9 cellular contexts compared by ENCODE assay signal in the genomic region with DNA sequence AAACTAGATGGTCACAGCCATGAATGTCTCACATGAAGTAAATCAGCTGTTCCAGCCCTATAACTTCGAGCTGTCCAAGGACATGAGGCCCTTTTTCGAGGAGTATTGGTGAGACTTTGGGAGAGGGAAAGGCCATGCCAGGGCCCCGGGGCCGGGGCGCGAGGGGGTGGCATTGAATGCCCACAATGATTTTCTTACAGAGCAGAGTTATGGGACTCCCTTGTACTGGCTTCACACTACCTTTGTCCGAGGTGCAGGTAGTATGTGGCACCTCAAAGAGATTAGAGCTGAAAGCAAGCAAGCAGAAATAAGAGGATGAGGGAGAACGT. TPM values are rescaled to one million over a fixed set of nuclear protein-coding genes. Genes with fewer than 3 reads are reported as not detected.
DNase-seq lines count a peak whose midpoint lies in the region; ATAC-seq and TF ChIP-seq lines count a peak whose summit lies in the region.
"Had no signal": no experiment of that assay in that cellular context is flagged by ENCODE, and none has a peak within 500 bp of the region (broad histone marks: within the 10 kb centered on the region; RNA-seq: fewer than 3 reads in every experiment).

No MANE protein-coding gene starts in this region.

- no peaks in the 10 kb centered on the region for H3K36me3 ChIP-seq in ACC112 (ENCODE audit: insufficient read depth, low read length)
- no peaks in the 10 kb centered on the region for H3K36me3 ChIP-seq in HUES64 (ENCODE audit: insufficient read depth, low read length)
- no peaks in the 10 kb centered on the region for H3K36me3 ChIP-seq in mammary epithelial cell (ENCODE audit: insufficient read depth, low read length)

- no peak for DNase-seq in mammary epithelial cell
- DNase-seq in natural killer cell = no peak
- DNase-seq in NCI-H146 (lab: John Stamatoyannopoulos, UW) = no peak
- no peak for DNase-seq in HuH-7.5 (ENCODE audit: low spot score)
- DNase-seq in NCI-H187 treated with DMSO at 0.1 percent for 48 hours (lab: John Stamatoyannopoulos, UW) = no peak
- DNase-seq in SKM-1 (lab: John Stamatoyannopoulos, UW; ENCODE audit: unreplicated experiment) = no peak

- ATAC-seq in natural killer cell = no peak

- peak overlapping the region; percentile 28 for H2AFZ ChIP-seq in ACC112 (ENCODE audit: low read length, unreplicated experiment)
- H2AFZ ChIP-seq in mammary epithelial cell (ENCODE audit: low read depth, low read length) = peak overlapping the region; percentile 99

- H3K27me3 ChIP-seq in ACC112 (ENCODE audit: insufficient read depth, low read length) (no peaks in the 10 kb centered on the region), HUES64 (ENCODE audit: insufficient read depth, low read length) (peaks cover 88% of the 10 kb centered on the region), mammary epithelial cell (ENCODE audit: insufficient read depth, low read length) (no peaks in the 10 kb centered on the region)

- H3K4me2 ChIP-seq in mammary epithelial cell (ENCODE audit: insufficient read depth, low read depth, low read length) = peak overlapping the region; percentile 88

- intact Hi-C loops in mammary epithelial cell (cut with micrococcal nuclease) (no loop called here), natural killer cell (cut with micrococcal nuclease) (loop anchor here (1.0 kb wide), 1 partner anchor 19 kb away; a partner anchor contains a TSS)

- 76% methylated on average over 8 of the region's 8 CpGs for WGBS in HUES64
- 61% methylated on average over 3 of the region's 8 CpGs for WGBS in mammary epithelial cell (ENCODE audit: low coverage, missing lambda C conversion rate)

- H3K79me2 ChIP-seq in ACC112 (ENCODE audit: control insufficient read depth, insufficient read depth, low read length, unreplicated experiment) (no peaks in the 10 kb centered on the region), mammary epithelial cell (ENCODE audit: insufficient read depth, low read length) (no peaks in the 10 kb centered on the region)

- no peak overlapping the region for H3K27ac ChIP-seq in ACC112 (ENCODE audit: low read depth, low read length)
- no peak overlapping the region for H3K27ac ChIP-seq in HUES64 (ENCODE audit: low read depth, low read length)
- no peak overlapping the region for H3K27ac ChIP-seq in mammary epithelial cell (ENCODE audit: insufficient read depth, low read depth, low read length)

- H3K9me3 ChIP-seq in HUES64 (ENCODE audit: insufficient read depth, low read depth, low read length) = no peaks in the 10 kb centered on the region
- H3K9me3 ChIP-seq in mammary epithelial cell (replicated peaks; ENCODE audit: insufficient read depth, low read length) = no peaks in the 10 kb centered on the region

- H3K4me1 ChIP-seq in ACC112 (ENCODE audit: control insufficient read depth, insufficient read depth, low read length, unreplicated experiment) (peaks cover 20% of the 10 kb centered on the region), HUES64 (ENCODE audit: insufficient read depth, low read length) (0 out of 2 replicates have a peak, but pooled peaks cover 4% of the 10 kb centered on the region), mammary epithelial cell (ENCODE audit: insufficient read depth, low read length) (peaks cover 32% of the 10 kb centered on the region)

- H3K9ac ChIP-seq in HUES64 (ENCODE audit: low read depth, low read length) (no peak overlapping the region), mammary epithelial cell (ENCODE audit: insufficient read depth, low read length) (no peak overlapping the region)

- H3K9me3 Mint-ChIP-seq in natural killer cell = no peaks in the 10 kb centered on the region

- no peaks in the 10 kb centered on the region for H3K36me3 Mint-ChIP-seq in natural killer cell

- dilution Hi-C loops in mammary epithelial cell (cut with HindIII; ENCODE audit: low sequenced_read_pairs) = loop anchor here (5.0 to 10.0 kb wide), 6 partner anchors 36 to 368 kb away; a partner anchor contains a TSS

- H3K4me1 Mint-ChIP-seq in natural killer cell = peaks cover 21 to 38% of the 10 kb centered on the region in 2 donors

- peak overlapping the region in 1 of 2 donors; percentile 63 for H3K27ac Mint-ChIP-seq in natural killer cell

- no TSS peak for BruUV-seq in mammary epithelial cell (replicated peaks; lab: Mats Ljungman, UMichigan)

- CTCF ChIA-PET in mammary epithelial cell (lab: Charles Lee; ENCODE audit: low non-redundant PET) = interaction anchor here (1.0 to 1.4 kb wide), 2 partner anchors 57 to 120 kb away, joined by 3 to 4 read pairs; no protein-coding TSS in a partner anchor

- H3K27me3 Mint-ChIP-seq in natural killer cell (ENCODE audit: low read depth in 2 of 2) = peaks cover 10 to 37% of the 10 kb centered on the region in 2 donors

- H3K4me3 ChIP-seq in ACC112 (ENCODE audit: low read depth, low read length) (peak overlapping the region; percentile 63), HUES64 (ENCODE audit: low read length) (peak overlapping the region; percentile 14; the same call in 1 of the 2 replicates), mammary epithelial cell (replicated peaks in 1 of 3; ENCODE audit: insufficient read depth in 1 of 3, low read depth in 2 of 3, low read length in 3 of 3) (peak overlapping the region in 2 of 3 experiments; percentile 18 to 36)

- no peaks in the 10 kb centered on the region for H4K20me1 ChIP-seq in mammary epithelial cell (ENCODE audit: insufficient read depth, low read length)

- in situ Hi-C loops in mammary epithelial cell (cut with MboI; ENCODE audit: low sequenced_read_pairs in 2 of 2) = loop anchor here (5.0 to 25.0 kb wide), 3 partner anchors 59 to 361 kb away; no protein-coding TSS in a partner anchor

- peak overlapping the region; percentile 69 for H3K4me3 Mint-ChIP-seq in natural killer cell

- no peak for TF ChIP-seq CTCF in mammary epithelial cell (conservative IDR thresholded peaks at IDR 0.05 in 1 of 2, IDR thresholded peaks at IDR 0.05 in 1 of 2; ENCODE audit: extremely low read depth in 1 of 2, insufficient read depth in 1 of 2, low read depth in 1 of 2, low read length in 2 of 2)
- no peak for TF ChIP-seq CTCF in natural killer cell (IDR thresholded peaks at IDR 0.05)

RNA-seq across cellular contexts. Expression of a gene that starts 0.4 kb away (rescaled TPM):
- polyA plus RNA-seq in HUES64 (2013, experiment 1 of 2) = not detected
- not detected for polyA plus RNA-seq in HUES64 (2013, experiment 2 of 2)
- under 1 TPM; 0.17 to 0.45 TPM for total RNA-seq in mammary epithelial cell
- polyA plus RNA-seq in mammary epithelial cell = 1.2 TPM
- 15.7 TPM for polyA minus RNA-seq in mammary epithelial cell
- not detected for total RNA-seq in natural killer cell

RNA-seq across cellular contexts. Expression of a gene that starts 14.8 kb away (rescaled TPM):
- polyA plus RNA-seq in HUES64 (2013, experiment 1 of 2) = 0.30 TPM
- 0.19 TPM for polyA plus RNA-seq in HUES64 (2013, experiment 2 of 2)
- total RNA-seq in mammary epithelial cell = not detected
- polyA plus RNA-seq in mammary epithelial cell = not detected
- polyA minus RNA-seq in mammary epithelial cell = not detected
- not detected for total RNA-seq in natural killer cell
- total RNA-seq: Daoy had no signal

RNA-seq across cellular contexts. Expression of a gene that starts 18.8 kb away (rescaled TPM):
- 15.4 TPM for polyA plus RNA-seq in HUES64 (2013, experiment 1 of 2)
- polyA plus RNA-seq in HUES64 (2013, experiment 2 of 2) = 16.8 TPM
- total RNA-seq in mammary epithelial cell = 10 to 100 TPM; 37.8 to 49.4 TPM
- polyA plus RNA-seq in mammary epithelial cell = 24.0 TPM
- polyA minus RNA-seq in mammary epithelial cell = 99.3 TPM
- total RNA-seq in natural killer cell = 10 to 100 TPM; 48.2 to 52.5 (median 50.9) TPM
